ENCODE assay signal across 9 cellular contexts in the genomic region with DNA sequence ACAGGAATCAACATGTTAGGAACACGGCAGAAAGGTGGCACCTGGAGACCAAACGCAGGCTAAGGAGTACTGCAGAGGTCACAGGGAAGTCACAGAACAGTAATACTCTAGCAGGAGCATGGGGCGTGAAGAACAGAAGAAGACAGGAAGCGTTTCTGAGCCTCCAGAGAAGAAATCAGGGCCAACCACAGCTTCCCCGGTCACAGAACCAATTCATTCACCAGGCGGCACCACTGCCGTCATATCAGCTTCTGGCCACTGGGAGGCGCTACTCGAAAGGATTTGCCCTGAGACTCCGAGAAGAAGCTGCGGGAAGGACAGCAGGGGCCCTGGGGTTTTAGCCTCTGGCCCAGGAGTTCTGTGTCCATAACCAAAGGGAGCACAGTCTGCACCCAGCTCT.
A peak's percentile ranks its signal among the peaks of the same experiment; 100 is the strongest.
DNase-seq lines count a peak whose midpoint lies in the region; ATAC-seq, FAIRE-seq and TF ChIP-seq lines count a peak whose summit lies in the region.
"Had no signal": no experiment of that assay in that cellular context is flagged by ENCODE, and none has a peak within 500 bp of the region (broad histone marks: within the 10 kb centered on the region; RNA-seq: fewer than 3 reads in every experiment).

No MANE protein-coding gene starts in this region.

- POLR2A ChIA-PET in Panc1 (lab: Charles Lee) = no interaction called here

- H3K36me3 ChIP-seq in Panc1 (ENCODE audit: control insufficient read depth, insufficient read depth, low read length) = no peaks in the 10 kb centered on the region

- H3K4me1 ChIP-seq in Panc1 (ENCODE audit: control insufficient read depth, insufficient read depth, low read length) (no peaks in the 10 kb centered on the region), right cardiac atrium (ENCODE audit: control insufficient read depth, insufficient read depth, low read length) (no peaks in the 10 kb centered on the region)

- H3K4me3 ChIP-seq in Panc1 (ENCODE audit: low read depth in 2 of 2, low read length in 2 of 2) = no peak overlapping the region
- no peak overlapping the region for H3K4me3 ChIP-seq in right cardiac atrium (ENCODE audit: low read length)
- H3K4me3 ChIP-seq: SK-N-MC had no signal

- in situ Hi-C loops in Panc1 (cut with HindIII; ENCODE audit: low pct_unique_long_range_greater_than_20kb, low sequenced_read_pairs) = no loop called here

- CTCF ChIA-PET in Panc1 (lab: Charles Lee) = interaction anchor here (0.6 to 1.9 kb wide), 3 partner anchors 23 to 363 kb away, joined by 3 to 11 read pairs (median 3); no protein-coding TSS in a partner anchor

- no TSS peak for BruUV-seq in Panc1 (replicated peaks; lab: Mats Ljungman, UMichigan)

- no peaks in the 10 kb centered on the region for H3K9me3 ChIP-seq in Panc1 (ENCODE audit: control insufficient read depth, insufficient read depth, low read depth, low read length)
- no peaks in the 10 kb centered on the region for H3K9me3 ChIP-seq in right cardiac atrium (ENCODE audit: control insufficient read depth, low read length)

- H3K27ac ChIP-seq in Panc1 (ENCODE audit: low read length) (no peak overlapping the region), right cardiac atrium (ENCODE audit: low read length) (no peak overlapping the region)
- H3K27ac ChIP-seq: SK-N-MC had no signal

- TF ChIP-seq CTCF in D721Med (IDR thresholded peaks at IDR 0.05; ENCODE audit: insufficient read depth, missing control alignments) = peak; percentile 68
- TF ChIP-seq CTCF in Panc1 (IDR thresholded peaks at IDR 0.05) = peak; percentile 77

- no peaks in the 10 kb centered on the region for H3K27me3 ChIP-seq in Panc1 (ENCODE audit: control insufficient read depth, insufficient read depth, low read length)
- no peaks in the 10 kb centered on the region for H3K27me3 ChIP-seq in right cardiac atrium (ENCODE audit: control insufficient read depth, insufficient read depth)

- ATAC-seq in Panc1 (no peak), right cardiac atrium (no peak), GM18520 (IDR thresholded peaks at IDR 0.05; ENCODE audit: unreplicated experiment) (no peak)

- DNase-seq in D721Med (ENCODE audit: insufficient read length, low spot score) = no peak
- DNase-seq in HUDEP-2 (lab: John Stamatoyannopoulos, UW; ENCODE audit: unreplicated experiment in 76 of 76) = peak in 58 of 76 experiments; percentile 1 to 74 (median 30)
- DNase-seq in Panc1 (ENCODE audit: low read depth, low spot score) = no peak
- DNase-seq in activated effector memory CD4-positive, alpha-beta T cell treated with anti-CD3 and anti-CD28 coated beads, Interleukin-2, amount 50 U/mL, for 16 hours = peak; percentile 85
- peak; percentile 36 to 76 (median 74) for DNase-seq in right cardiac atrium
- peak; percentile 47 for DNase-seq in stimulated activated CD4-positive, alpha-beta T cell treated with anti-CD3 and anti-CD28 coated beads, Interleukin-12 subunit alpha, Interleukin-12 subunit beta, amount 100 ng/mL, for 4 hours
- no peak for DNase-seq in NCI-H1048 (lab: John Stamatoyannopoulos, UW)

- 17% methylated on average over 11 of the region's 11 CpGs for WGBS in right cardiac atrium

- intact Hi-C loops in Panc1 (cut with micrococcal nuclease; ENCODE audit: unreplicated experiment) = loop anchor here (5.0 to 10.0 kb wide), 2 partner anchors 61 to 314 kb away; no protein-coding TSS in a partner anchor
- intact Hi-C loops in right cardiac atrium (cut with DNase I) = loop anchor here in 1 of 4 donors (10.0 kb wide), 1 partner anchor 311 kb away; no protein-coding TSS in a partner anchor

- FAIRE-seq in D721Med (lab: Jason Lieb, UNC) = no peak

Comparison
In these comparisons a context has a peak if more than half of its experiments do, and no peak if none do; other contexts are left out.
1. DNase-seq: peak in HUDEP-2 (58 of 76), activated effector memory CD4-positive, alpha-beta T cell treated with anti-CD3 and anti-CD28 coated beads, Interleukin-2, amount 50 U/mL, for 16 hours (single experiment), right cardiac atrium (3 of 3) and stimulated activated CD4-positive, alpha-beta T cell treated with anti-CD3 and anti-CD28 coated beads, Interleukin-12 subunit alpha, Interleukin-12 subunit beta, amount 100 ng/mL, for 4 hours (single experiment); none in D721Med (single experiment), Panc1 (single experiment) and NCI-H1048 (single experiment).